ENCODE assay signal across 1 cellular context in the genomic region with DNA sequence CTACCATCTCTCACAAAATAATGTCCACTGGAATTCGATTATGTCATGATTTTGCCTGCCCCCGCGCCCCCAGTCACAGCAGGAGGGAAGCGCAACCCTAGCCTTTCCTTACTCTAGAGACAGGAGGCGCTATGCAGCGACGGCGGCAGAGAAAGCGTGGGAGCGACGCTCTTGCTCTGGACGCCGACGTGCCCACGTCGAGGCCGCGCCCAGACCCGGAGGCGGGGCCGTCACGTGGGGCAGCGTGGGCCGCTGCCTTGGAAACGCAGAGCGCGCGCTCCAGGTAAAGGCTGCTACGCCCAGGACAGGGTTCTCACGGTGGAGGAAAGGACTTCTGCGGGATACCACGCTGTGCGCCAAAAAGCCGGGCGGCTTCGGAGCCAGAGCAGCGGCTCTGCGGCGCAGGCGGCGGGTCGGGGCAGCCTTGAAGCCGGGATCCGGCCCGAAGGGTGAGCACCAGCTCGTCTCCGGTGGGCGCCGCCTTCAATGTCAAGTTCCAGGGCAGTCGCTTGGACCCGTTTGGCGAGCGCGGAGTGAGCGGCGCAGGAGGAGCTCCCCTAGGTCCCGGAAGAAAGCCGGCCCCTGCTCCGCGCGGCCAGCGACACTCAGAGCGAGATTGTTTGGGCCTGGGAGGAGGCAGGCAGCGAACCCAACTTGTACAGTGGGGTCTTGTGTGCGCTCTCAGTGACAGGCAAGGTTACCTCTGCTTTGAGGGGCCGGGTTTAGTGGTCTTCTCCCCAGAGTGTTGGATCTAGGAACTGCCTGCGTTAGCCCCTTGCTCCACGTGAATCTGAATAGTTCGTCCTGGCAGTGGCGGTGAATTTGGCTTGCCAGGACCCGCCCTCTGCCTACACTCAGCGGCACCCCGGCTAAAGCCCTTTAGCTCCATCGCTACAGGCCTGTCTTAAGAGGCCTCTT.
TF ChIP-seq lines count a peak whose summit lies in the region.

No MANE protein-coding gene starts in this region.

TF ChIP-seq in HEK293, 187 proteins besides CTCF, POLR2A, EP300 and RAD21 (continued from another document and continues in another):
- peak; percentile 32; the same call in 1 of the 2 replicates for TF ChIP-seq ZBTB44 (tag by site-specific recombination; IDR thresholded peaks at IDR 0.05)
- no peak for TF ChIP-seq ZNF626 (tag by site-specific recombination; IDR thresholded peaks at IDR 0.05)
- TF ChIP-seq ZNF843 (tag by site-specific recombination; IDR thresholded peaks at IDR 0.05), result peak; percentile 26; the same call in 1 of the 2 replicates
- TF ChIP-seq, protein P1, sequence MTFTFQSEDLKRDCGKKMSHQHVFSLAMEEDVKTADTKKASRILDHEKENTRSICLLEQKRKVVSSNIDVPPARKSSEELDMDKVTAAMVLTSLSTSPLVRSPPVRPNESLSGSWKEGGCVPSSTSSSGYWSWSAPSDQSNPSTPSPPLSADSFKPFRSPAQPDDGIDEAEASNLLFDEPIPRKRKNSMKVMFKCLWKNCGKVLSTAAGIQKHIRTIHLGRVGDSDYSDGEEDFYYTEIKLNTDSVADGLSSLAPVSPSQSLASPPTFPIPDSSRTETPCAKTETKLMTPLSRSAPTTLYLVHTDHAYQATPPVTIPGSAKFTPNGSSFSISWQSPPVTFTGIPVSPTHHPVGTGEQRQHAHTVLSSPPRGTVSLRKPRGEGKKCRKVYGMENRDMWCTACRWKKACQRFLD (tag by site-specific recombination; IDR thresholded peaks at IDR 0.05), result no peak
- TF ChIP-seq, protein P2, sequence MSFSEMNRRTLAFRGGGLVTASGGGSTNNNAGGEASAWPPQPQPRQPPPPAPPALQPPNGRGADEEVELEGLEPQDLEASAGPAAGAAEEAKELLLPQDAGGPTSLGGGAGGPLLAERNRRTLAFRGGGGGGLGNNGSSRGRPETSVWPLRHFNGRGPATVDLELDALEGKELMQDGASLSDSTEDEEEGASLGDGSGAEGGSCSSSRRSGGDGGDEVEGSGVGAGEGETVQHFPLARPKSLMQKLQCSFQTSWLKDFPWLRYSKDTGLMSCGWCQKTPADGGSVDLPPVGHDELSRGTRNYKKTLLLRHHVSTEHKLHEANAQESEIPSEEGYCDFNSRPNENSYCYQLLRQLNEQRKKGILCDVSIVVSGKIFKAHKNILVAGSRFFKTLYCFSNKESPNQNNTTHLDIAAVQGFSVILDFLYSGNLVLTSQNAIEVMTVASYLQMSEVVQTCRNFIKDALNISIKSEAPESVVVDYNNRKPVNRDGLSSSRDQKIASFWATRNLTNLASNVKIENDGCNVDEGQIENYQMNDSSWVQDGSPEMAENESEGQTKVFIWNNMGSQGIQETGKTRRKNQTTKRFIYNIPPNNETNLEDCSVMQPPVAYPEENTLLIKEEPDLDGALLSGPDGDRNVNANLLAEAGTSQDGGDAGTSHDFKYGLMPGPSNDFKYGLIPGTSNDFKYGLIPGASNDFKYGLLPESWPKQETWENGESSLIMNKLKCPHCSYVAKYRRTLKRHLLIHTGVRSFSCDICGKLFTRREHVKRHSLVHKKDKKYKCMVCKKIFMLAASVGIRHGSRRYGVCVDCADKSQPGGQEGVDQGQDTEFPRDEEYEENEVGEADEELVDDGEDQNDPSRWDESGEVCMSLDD (tag by site-specific recombination; IDR thresholded peaks at IDR 0.05), result no peak
- TF ChIP-seq, protein P3, sequence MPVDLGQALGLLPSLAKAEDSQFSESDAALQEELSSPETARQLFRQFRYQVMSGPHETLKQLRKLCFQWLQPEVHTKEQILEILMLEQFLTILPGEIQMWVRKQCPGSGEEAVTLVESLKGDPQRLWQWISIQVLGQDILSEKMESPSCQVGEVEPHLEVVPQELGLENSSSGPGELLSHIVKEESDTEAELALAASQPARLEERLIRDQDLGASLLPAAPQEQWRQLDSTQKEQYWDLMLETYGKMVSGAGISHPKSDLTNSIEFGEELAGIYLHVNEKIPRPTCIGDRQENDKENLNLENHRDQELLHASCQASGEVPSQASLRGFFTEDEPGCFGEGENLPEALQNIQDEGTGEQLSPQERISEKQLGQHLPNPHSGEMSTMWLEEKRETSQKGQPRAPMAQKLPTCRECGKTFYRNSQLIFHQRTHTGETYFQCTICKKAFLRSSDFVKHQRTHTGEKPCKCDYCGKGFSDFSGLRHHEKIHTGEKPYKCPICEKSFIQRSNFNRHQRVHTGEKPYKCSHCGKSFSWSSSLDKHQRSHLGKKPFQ (tag by site-specific recombination; IDR thresholded peaks at IDR 0.05), result no peak
- TF ChIP-seq ZNF138 (tag by site-specific recombination; IDR thresholded peaks at IDR 0.05; ENCODE audit: borderline replicate concordance), result no peak
- TF ChIP-seq ZNF404 (tag by site-specific recombination; IDR thresholded peaks at IDR 0.05), result no peak
- TF ChIP-seq ZNF391 (tag by site-specific recombination; IDR thresholded peaks at IDR 0.05; ENCODE audit: borderline replicate concordance, low read depth), result no peak; the same call in 1 of the 2 replicates
- TF ChIP-seq ZNF658 (tag by site-specific recombination; IDR thresholded peaks at IDR 0.05), result no peak
- TF ChIP-seq, protein P4, sequence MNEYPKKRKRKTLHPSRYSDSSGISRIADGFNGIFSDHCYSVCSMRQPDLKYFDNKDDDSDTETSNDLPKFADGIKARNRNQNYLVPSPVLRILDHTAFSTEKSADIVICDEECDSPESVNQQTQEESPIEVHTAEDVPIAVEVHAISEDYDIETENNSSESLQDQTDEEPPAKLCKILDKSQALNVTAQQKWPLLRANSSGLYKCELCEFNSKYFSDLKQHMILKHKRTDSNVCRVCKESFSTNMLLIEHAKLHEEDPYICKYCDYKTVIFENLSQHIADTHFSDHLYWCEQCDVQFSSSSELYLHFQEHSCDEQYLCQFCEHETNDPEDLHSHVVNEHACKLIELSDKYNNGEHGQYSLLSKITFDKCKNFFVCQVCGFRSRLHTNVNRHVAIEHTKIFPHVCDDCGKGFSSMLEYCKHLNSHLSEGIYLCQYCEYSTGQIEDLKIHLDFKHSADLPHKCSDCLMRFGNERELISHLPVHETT (tag by site-specific recombination; IDR thresholded peaks at IDR 0.05), result no peak; the same call in 1 of the 2 replicates
- TF ChIP-seq ZNF24 (tag by site-specific recombination; IDR thresholded peaks at IDR 0.05), result no peak
- TF ChIP-seq ZNF571 (tag by site-specific recombination; IDR thresholded peaks at IDR 0.05), result no peak
- TF ChIP-seq ZSCAN4 (tag by site-specific recombination; IDR thresholded peaks at IDR 0.05), result no peak
- TF ChIP-seq ZNF549 (tag by site-specific recombination; IDR thresholded peaks at IDR 0.05), result no peak
- no peak for TF ChIP-seq ZNF23 (tag by site-specific recombination; IDR thresholded peaks at IDR 0.05; ENCODE audit: borderline replicate concordance)
- peak; percentile 82 for TF ChIP-seq KLF1 (tag by site-specific recombination; IDR thresholded peaks at IDR 0.05)
- no peak for TF ChIP-seq ZBTB1 (tag by site-specific recombination; IDR thresholded peaks at IDR 0.05)
- no peak for TF ChIP-seq ZNF274 (IDR thresholded peaks at IDR 0.05; ENCODE audit: low read length)
- no peak for TF ChIP-seq ZNF274 (tag by site-specific recombination; IDR thresholded peaks at IDR 0.05; ENCODE audit: borderline replicate concordance)
- TF ChIP-seq, protein P5, sequence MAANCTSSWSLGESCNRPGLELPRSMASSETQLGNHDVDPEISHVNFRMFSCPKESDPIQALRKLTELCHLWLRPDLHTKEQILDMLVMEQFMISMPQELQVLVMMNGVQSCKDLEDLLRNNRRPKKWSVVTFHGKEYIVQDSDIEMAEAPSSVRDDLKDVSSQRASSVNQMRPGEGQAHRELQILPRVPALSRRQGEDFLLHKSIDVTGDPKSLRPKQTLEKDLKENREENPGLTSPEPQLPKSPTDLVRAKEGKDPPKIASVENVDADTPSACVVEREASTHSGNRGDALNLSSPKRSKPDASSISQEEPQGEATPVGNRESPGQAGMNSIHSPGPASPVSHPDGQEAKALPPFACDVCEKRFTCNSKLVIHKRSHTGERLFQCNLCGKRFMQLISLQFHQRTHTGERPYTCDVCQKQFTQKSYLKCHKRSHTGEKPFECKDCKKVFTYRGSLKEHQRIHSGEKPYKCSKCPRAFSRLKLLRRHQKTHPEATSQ (tag by site-specific recombination; IDR thresholded peaks at IDR 0.05), result no peak
- peak; percentile 90 for TF ChIP-seq KLF7 (tag by site-specific recombination; IDR thresholded peaks at IDR 0.05; ENCODE audit: borderline replicate concordance)
- TF ChIP-seq REST (tag by site-specific recombination; IDR thresholded peaks at IDR 0.05), result peak; percentile 56
- TF ChIP-seq ZNF354C (tag by site-specific recombination; IDR thresholded peaks at IDR 0.05; ENCODE audit: borderline replicate concordance, low read depth), result no peak
- TF ChIP-seq ZFP69B (tag by site-specific recombination; IDR thresholded peaks at IDR 0.05), result peak; percentile 63; the same call in 1 of the 2 replicates
- peak; percentile 24 for TF ChIP-seq SETDB1 (IDR thresholded peaks at IDR 0.05; ENCODE audit: insufficient read length, low read length)
- TF ChIP-seq AEBP2 (tag by site-specific recombination; IDR thresholded peaks at IDR 0.05; ENCODE audit: borderline replicate concordance), result no peak
- no peak for TF ChIP-seq TCF7L2 (IDR thresholded peaks at IDR 0.05; ENCODE audit: borderline replicate concordance, low read depth, low read length)
- TF ChIP-seq GLIS2 (tag by site-specific recombination; IDR thresholded peaks at IDR 0.05), result no peak
- no peak for TF ChIP-seq ZEB2 (tag by site-specific recombination; IDR thresholded peaks at IDR 0.05)
- TF ChIP-seq ZFP3 (tag by site-specific recombination; IDR thresholded peaks at IDR 0.05; ENCODE audit: low read depth), result no peak
- TF ChIP-seq, protein P6, sequence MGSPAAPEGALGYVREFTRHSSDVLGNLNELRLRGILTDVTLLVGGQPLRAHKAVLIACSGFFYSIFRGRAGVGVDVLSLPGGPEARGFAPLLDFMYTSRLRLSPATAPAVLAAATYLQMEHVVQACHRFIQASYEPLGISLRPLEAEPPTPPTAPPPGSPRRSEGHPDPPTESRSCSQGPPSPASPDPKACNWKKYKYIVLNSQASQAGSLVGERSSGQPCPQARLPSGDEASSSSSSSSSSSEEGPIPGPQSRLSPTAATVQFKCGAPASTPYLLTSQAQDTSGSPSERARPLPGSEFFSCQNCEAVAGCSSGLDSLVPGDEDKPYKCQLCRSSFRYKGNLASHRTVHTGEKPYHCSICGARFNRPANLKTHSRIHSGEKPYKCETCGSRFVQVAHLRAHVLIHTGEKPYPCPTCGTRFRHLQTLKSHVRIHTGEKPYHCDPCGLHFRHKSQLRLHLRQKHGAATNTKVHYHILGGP (tag by site-specific recombination; IDR thresholded peaks at IDR 0.05), result no peak
- TF ChIP-seq ZXDB (tag by site-specific recombination; IDR thresholded peaks at IDR 0.05), result peak; percentile 56; the same call in 1 of the 2 replicates
- TF ChIP-seq ZSCAN16 (tag by site-specific recombination; IDR thresholded peaks at IDR 0.05), result no peak
